In the genomic region with DNA sequence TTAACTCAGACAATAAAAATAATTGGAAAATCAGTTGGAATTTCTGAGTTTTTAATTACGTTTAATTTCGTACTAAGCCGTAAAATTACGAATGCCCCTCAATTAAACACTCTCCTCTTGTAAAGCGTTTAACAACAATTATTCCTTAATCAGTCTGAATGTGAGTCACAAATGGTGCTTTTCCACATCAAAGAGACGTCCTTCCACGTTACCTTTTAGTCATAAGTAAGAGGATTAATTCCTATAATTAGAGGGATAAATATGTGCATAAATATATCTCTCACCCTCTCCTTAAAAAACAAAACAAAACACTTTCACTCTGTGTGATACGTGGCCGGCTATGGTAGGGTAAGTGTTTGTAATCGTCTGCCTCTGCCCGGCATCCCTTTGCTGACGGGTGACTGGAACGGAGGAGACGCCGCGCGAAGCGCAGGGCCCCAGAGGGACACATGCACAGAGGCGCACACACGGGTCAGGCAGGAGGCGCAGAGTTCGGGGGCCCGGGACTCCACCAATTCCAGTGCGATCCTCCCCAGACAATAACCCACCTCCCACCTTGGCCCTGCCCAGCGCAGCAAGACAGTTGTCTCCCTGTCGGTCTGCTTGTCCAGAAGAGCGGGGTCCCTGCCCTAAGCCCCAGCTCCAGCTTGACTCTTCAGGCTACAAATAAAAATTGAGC, we compare ENCODE assay signal across 1 cellular context.
TF ChIP-seq lines count a peak whose summit lies in the region.

No MANE protein-coding gene starts in this region.

TF ChIP-seq in HEK293, 187 proteins besides CTCF, POLR2A, EP300 and RAD21 (continued from another document):
- TF ChIP-seq, protein P1, sequence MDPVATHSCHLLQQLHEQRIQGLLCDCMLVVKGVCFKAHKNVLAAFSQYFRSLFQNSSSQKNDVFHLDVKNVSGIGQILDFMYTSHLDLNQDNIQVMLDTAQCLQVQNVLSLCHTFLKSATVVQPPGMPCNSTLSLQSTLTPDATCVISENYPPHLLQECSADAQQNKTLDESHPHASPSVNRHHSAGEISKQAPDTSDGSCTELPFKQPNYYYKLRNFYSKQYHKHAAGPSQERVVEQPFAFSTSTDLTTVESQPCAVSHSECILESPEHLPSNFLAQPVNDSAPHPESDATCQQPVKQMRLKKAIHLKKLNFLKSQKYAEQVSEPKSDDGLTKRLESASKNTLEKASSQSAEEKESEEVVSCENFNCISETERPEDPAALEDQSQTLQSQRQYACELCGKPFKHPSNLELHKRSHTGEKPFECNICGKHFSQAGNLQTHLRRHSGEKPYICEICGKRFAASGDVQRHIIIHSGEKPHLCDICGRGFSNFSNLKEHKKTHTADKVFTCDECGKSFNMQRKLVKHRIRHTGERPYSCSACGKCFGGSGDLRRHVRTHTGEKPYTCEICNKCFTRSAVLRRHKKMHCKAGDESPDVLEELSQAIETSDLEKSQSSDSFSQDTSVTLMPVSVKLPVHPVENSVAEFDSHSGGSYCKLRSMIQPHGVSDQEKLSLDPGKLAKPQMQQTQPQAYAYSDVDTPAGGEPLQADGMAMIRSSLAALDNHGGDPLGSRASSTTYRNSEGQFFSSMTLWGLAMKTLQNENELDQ (tag by site-specific recombination; IDR thresholded peaks at IDR 0.05; ENCODE audit: low read depth): no peak
- TF ChIP-seq, protein P2, sequence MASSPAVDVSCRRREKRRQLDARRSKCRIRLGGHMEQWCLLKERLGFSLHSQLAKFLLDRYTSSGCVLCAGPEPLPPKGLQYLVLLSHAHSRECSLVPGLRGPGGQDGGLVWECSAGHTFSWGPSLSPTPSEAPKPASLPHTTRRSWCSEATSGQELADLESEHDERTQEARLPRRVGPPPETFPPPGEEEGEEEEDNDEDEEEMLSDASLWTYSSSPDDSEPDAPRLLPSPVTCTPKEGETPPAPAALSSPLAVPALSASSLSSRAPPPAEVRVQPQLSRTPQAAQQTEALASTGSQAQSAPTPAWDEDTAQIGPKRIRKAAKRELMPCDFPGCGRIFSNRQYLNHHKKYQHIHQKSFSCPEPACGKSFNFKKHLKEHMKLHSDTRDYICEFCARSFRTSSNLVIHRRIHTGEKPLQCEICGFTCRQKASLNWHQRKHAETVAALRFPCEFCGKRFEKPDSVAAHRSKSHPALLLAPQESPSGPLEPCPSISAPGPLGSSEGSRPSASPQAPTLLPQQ (tag by site-specific recombination; IDR thresholded peaks at IDR 0.05): no peak
- TF ChIP-seq ZNF792 (tag by site-specific recombination; IDR thresholded peaks at IDR 0.05) (no peak), ZNF155 (tag by site-specific recombination; IDR thresholded peaks at IDR 0.05) (no peak), ZSCAN16 (tag by site-specific recombination; IDR thresholded peaks at IDR 0.05) (no peak), SP2 (tag by site-specific recombination; IDR thresholded peaks at IDR 0.05) (no peak), ZFP69B (tag by site-specific recombination; IDR thresholded peaks at IDR 0.05) (no peak), ZNF747 (tag by site-specific recombination; IDR thresholded peaks at IDR 0.05) (no peak), ZXDB (tag by site-specific recombination; IDR thresholded peaks at IDR 0.05) (no peak)
TF ChIP-seq in HEK293: peak in this region for 8.
